9 cellular contexts compared by ENCODE assay signal in the genomic region with DNA sequence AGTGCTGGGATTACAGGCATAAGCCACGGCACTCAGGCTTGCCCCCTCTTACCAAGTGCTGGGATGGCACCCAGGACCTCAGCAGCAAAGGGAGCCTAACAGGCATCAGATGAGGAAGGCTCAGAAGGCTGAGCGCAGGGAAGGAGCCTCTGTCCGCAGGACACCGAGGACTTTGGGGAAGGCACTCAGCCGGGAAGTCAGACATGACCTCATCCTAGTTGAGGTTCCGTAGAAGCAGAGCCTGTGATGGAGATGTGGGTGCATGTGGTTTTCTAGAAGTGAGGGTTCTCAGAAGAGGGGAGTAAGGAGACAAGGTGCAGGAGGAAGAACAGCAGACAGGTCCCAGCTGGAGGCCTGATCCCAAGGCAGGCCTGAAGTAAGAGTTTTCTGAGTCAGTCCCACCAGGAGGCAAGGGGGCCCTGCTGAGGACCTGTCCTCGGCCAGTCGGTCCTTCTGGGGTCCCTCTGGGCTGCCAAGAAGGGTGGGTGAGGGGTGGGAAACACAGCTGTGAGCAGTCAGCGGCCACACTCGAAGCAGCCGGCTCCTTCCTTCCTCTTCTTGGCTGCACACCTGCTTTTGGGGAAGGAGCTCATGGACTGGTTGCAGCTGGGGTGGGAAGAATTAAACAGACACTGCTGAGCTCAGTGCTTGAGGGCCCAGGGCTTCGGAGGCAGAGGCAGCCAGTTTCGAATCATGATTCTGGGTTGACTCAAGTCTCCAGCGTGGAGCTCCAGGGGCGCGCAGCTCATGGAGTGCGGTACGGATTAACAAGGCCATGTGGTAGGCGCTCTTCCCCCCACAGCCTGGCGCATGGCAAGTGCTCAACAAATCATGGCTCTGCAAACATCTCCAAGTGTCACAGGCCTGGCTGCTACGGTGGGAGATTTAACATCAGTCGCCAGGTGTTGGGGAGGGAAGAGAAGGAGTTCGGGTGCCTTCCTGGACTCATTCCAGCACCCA. TPM values are rescaled to one million over a fixed set of nuclear protein-coding genes. Genes with fewer than 3 reads are reported as not detected.
DNase-seq lines count a peak whose midpoint lies in the region; ATAC-seq, FAIRE-seq and TF ChIP-seq lines count a peak whose summit lies in the region.
"Had no signal": no experiment of that assay in that cellular context is flagged by ENCODE, and none has a peak within 500 bp of the region (broad histone marks: within the 10 kb centered on the region; RNA-seq: fewer than 3 reads in every experiment).

No MANE protein-coding gene starts in this region.

- TF ChIP-seq POLR2A in H1 (IDR thresholded peaks at IDR 0.05; ENCODE audit: control extremely low read depth in 1 of 2, low read depth in 2 of 2, low read length in 2 of 2) = no peak

- H2BK20ac ChIP-seq in H1 (ENCODE audit: low read length) = 0 out of 2 replicates have a peak overlapping the region, but pooled peaks have one; percentile 32

- POLR2A ChIA-PET in H1 (lab: Charles Lee; ENCODE audit: partially characterized antibody) = interaction anchor here (2.8 to 4.2 kb wide), 2 partner anchors 7 to 13 kb away, joined by 7 to 23 read pairs; no protein-coding TSS in a partner anchor

- no peak overlapping the region for H3K9ac ChIP-seq in H1 (replicated peaks in 1 of 4; ENCODE audit: extremely low read depth in 1 of 4, low read depth in 3 of 4, low read length in 3 of 4)

- peak overlapping the region; percentile 88; the same call in 1 of the 2 replicates for H2BK15ac ChIP-seq in H1 (ENCODE audit: low read length)

- no peak overlapping the region for H3K56ac ChIP-seq in H1 (replicated peaks; ENCODE audit: insufficient read length, low read depth, low read length)

- H3K79me1 ChIP-seq in H1 (ENCODE audit: low read depth, low read length) = no peaks in the 10 kb centered on the region; the same call in 1 of the 2 replicates

- H3K79me2 ChIP-seq in H1 (ENCODE audit: control insufficient read depth in 1 of 2, insufficient read depth in 2 of 2, low read length in 2 of 2) = no peaks in the 10 kb centered on the region

- no peak overlapping the region for H3K4ac ChIP-seq in H1 (replicated peaks; ENCODE audit: insufficient read length, low read depth, low read length)

- H3K23ac ChIP-seq in H1 (ENCODE audit: insufficient read length) = no peak overlapping the region

- ATAC-seq in GM18519 (IDR thresholded peaks at IDR 0.05; ENCODE audit: low FRiP score, unreplicated experiment) = no peak
- ATAC-seq in HG03521 (IDR thresholded peaks at IDR 0.05; ENCODE audit: unreplicated experiment) = no peak
- ATAC-seq: gastrocnemius medialis had no signal

- no peaks in the 10 kb centered on the region for H3K36me3 Mint-ChIP-seq in osteocyte (ENCODE audit: unreplicated experiment)

- H3K4me2 ChIP-seq in H1 (ENCODE audit: insufficient read depth in 1 of 2, low read depth in 2 of 2, low read length in 2 of 2) = no peak overlapping the region

- FAIRE-seq in H1 (lab: Jason Lieb, UNC) = no peak

- no peak overlapping the region for H2BK120ac ChIP-seq in H1 (replicated peaks; ENCODE audit: low read depth, low read length)

- peak; percentile 85 for DNase-seq in DMS79 treated with DMSO at 0.1 percent for 48 hours (lab: John Stamatoyannopoulos, UW)
- DNase-seq in NOMO-1 treated with dmso at 0.1 percent for 144 hours (lab: John Stamatoyannopoulos, UW; ENCODE audit: unreplicated experiment) = peak; percentile 75
- no peak for DNase-seq in H1 (ENCODE audit: low read depth in 1 of 2, low spot score in 2 of 2)
- no peak for DNase-seq in osteocyte (ENCODE audit: extremely low spot score, unreplicated experiment)
- DNase-seq in KG1 (lab: John Stamatoyannopoulos, UW) = no peak
- no peak for DNase-seq in AG08396 (ENCODE audit: low spot score)
- DNase-seq: gastrocnemius medialis had no signal

- TF ChIP-seq RAD21 in H1 (IDR thresholded peaks at IDR 0.05 in 1 of 2, conservative IDR thresholded peaks at IDR 0.05 in 1 of 2; ENCODE audit: low read depth in 2 of 2, low read length in 2 of 2) = no peak

- no peak for TF ChIP-seq EP300 in H1 (IDR thresholded peaks at IDR 0.05; ENCODE audit: borderline replicate concordance in 1 of 2, low read depth in 2 of 2, low read length in 2 of 2)

- peaks cover 0 to 5% (median 0%) of the 10 kb centered on the region in 4 experiments; a peak in 1 of 7 replicates for H3K4me1 ChIP-seq in H1 (replicated peaks in 1 of 4; ENCODE audit: control insufficient read depth in 3 of 4, insufficient read depth in 4 of 4, low read length in 3 of 4)
- H3K4me1 ChIP-seq: gastrocnemius medialis had no signal

- H3K23me2 ChIP-seq in H1 (ENCODE audit: low read depth, low read length) = no peaks in the 10 kb centered on the region

- H3K14ac ChIP-seq in H1 (ENCODE audit: insufficient read length) = no peak overlapping the region

- H4K8ac ChIP-seq in H1 (ENCODE audit: extremely low read depth, insufficient read depth, low read length) = peak overlapping the region; percentile 71; the same call in 1 of the 2 replicates

- WGBS in H1 (ENCODE audit: extremely low coverage in 1 of 2, insufficient coverage in 1 of 2, insufficient read length in 1 of 2, insufficient replicate concordance in 2 of 2, low coverage in 1 of 2, low lambda C conversion rate in 2 of 2, missing lambda C conversion rate in 1 of 2), 2 experiments = 91% methylated on average over 22 of the region's 23 CpGs; no CpG with 5 or more reads in 1 of the 2 experiments

- H2AFZ ChIP-seq in H1 (ENCODE audit: low read length) = no peak overlapping the region

- no peaks in the 10 kb centered on the region for H3K36me3 ChIP-seq in H1 (ENCODE audit: control insufficient read depth in 2 of 4, insufficient read depth in 4 of 4, low read length in 3 of 4)
- H3K36me3 ChIP-seq: gastrocnemius medialis had no signal

- peak overlapping the region; percentile 69 for H4K91ac ChIP-seq in H1 (replicated peaks; ENCODE audit: insufficient read length, low read length)

- H3K27ac Mint-ChIP-seq in osteocyte (ENCODE audit: unreplicated experiment) = peak overlapping the region; percentile 56

- H2AK5ac ChIP-seq in H1 (ENCODE audit: low read depth, low read length) = peak overlapping the region; percentile 95

- no peaks in the 10 kb centered on the region for H3K9me3 ChIP-seq in H1 (ENCODE audit: insufficient read depth in 2 of 2, low read depth in 1 of 2, low read length in 1 of 2)
- H3K9me3 ChIP-seq: gastrocnemius medialis had no signal

- no peak overlapping the region for H3K4me3 Mint-ChIP-seq in osteocyte (ENCODE audit: unreplicated experiment)

- H3K9me3 Mint-ChIP-seq in osteocyte (ENCODE audit: unreplicated experiment) = no peaks in the 10 kb centered on the region

- H2BK12ac ChIP-seq in H1 (ENCODE audit: low read depth, low read length) = 0 out of 2 replicates have a peak overlapping the region, but pooled peaks have one; percentile 60

- H4K5ac ChIP-seq in H1 (ENCODE audit: insufficient read length, low read depth, low read length) = no peak overlapping the region

- no peaks in the 10 kb centered on the region for H3K27me3 ChIP-seq in H1 (replicated peaks in 1 of 4; ENCODE audit: control insufficient read depth in 3 of 4, extremely low read depth in 1 of 4, insufficient read depth in 3 of 4, low read length in 3 of 4)
- H3K27me3 ChIP-seq: gastrocnemius medialis had no signal

- H3K27me3 Mint-ChIP-seq in osteocyte (ENCODE audit: unreplicated experiment) = no peaks in the 10 kb centered on the region

- H3K27ac ChIP-seq in H1 (ENCODE audit: low read depth, low read length) = no peak overlapping the region
- H3K27ac ChIP-seq: gastrocnemius medialis had no signal

- no peaks in the 10 kb centered on the region for H4K20me1 ChIP-seq in H1 (replicated peaks in 1 of 2; ENCODE audit: control insufficient read depth in 1 of 2, insufficient read depth in 2 of 2, low read length in 2 of 2)

- H3K4me3 ChIP-seq in H1 (ENCODE audit: extremely low read depth in 1 of 4, insufficient read depth in 2 of 4, low read depth in 3 of 4, low read length in 4 of 4) = no peak overlapping the region
- H3K4me3 ChIP-seq: gastrocnemius medialis had no signal

- no peak for TF ChIP-seq CTCF in H1 (IDR thresholded peaks at IDR 0.05; ENCODE audit: control extremely low read depth in 1 of 3, insufficient read depth in 1 of 3, low read depth in 1 of 3, low read length in 3 of 3)
- TF ChIP-seq CTCF in osteocyte (IDR thresholded peaks at IDR 0.05) = no peak

- CTCF ChIA-PET in H1 (lab: Charles Lee; ENCODE audit: partially characterized antibody) = interaction anchor here (0.8 to 3.0 kb wide), 5 partner anchors 12 to 96 kb away, joined by 3 to 11 read pairs (median 3); no protein-coding TSS in a partner anchor

- H3K4me1 Mint-ChIP-seq in osteocyte (ENCODE audit: unreplicated experiment) = peaks cover 85% of the 10 kb centered on the region

- H3K18ac ChIP-seq in H1 (ENCODE audit: extremely low read depth, low read length) = no peak overlapping the region

- H2BK5ac ChIP-seq in H1 (ENCODE audit: low read depth, low read length) = no peak overlapping the region; the same call in 1 of the 2 replicates

TF ChIP-seq in H1, 55 proteins besides CTCF, POLR2A, EP300 and RAD21 (continues in another document):
- TF ChIP-seq KDM5A (IDR thresholded peaks at IDR 0.05; ENCODE audit: low read length) (no peak), SIRT6 (IDR thresholded peaks at IDR 0.05; ENCODE audit: low read length) (no peak), PHF8 (conservative IDR thresholded peaks at IDR 0.05; ENCODE audit: low read depth, low read length) (no peak), CTBP2 (IDR thresholded peaks at IDR 0.05; ENCODE audit: borderline replicate concordance, insufficient read depth, insufficient read length, low read length) (no peak), CREB1 (IDR thresholded peaks at IDR 0.05) (no peak)

RNA-seq across cellular contexts. Expression of a gene that starts 38.9 kb away (rescaled TPM):
- total RNA-seq in H1 (2021; fragmentation: NEBNext Ultra II Directional; extraction: Animal tissue kit (Norgen Biotek cat#: 25700)) = 60.6 and 66.9 TPM in 2 replicates
- 37.4 and 53.4 TPM in 2 replicates for polyA plus RNA-seq in H1 (2011; rRNA removed)
- 52.8 TPM for polyA plus RNA-seq in H1 (2011; cell fraction: cytosol; rRNA removed)
- polyA plus RNA-seq in H1 (2011; cell fraction: nucleus; rRNA removed) = 43.9 TPM
- polyA plus RNA-seq in H1 (2012, experiment 1 of 2) = 51.0 to 60.1 TPM (median 55.9 TPM) in 4 replicates
- polyA plus RNA-seq in H1 (2012, experiment 2 of 2) = 48.7 TPM
- 34.2 TPM for polyA plus RNA-seq in H1 (2013, experiment 1 of 2)
- 39.2 TPM for polyA plus RNA-seq in H1 (2013, experiment 2 of 2)
- polyA minus RNA-seq in H1 (2011; rRNA and poly(A)+ RNA removed) = 33.4 and 34.6 TPM in 2 replicates
- 23.3 TPM for polyA minus RNA-seq in H1 (2011; cell fraction: cytosol; rRNA and poly(A)+ RNA removed)
- 24.7 TPM for polyA minus RNA-seq in H1 (2011; cell fraction: nucleus; rRNA and poly(A)+ RNA removed)
- total RNA-seq in osteocyte = 23.4 and 24.0 TPM in 2 replicates

RNA-seq across cellular contexts. Expression of a gene that starts 42.6 kb away (rescaled TPM):
- total RNA-seq in H1 (2021; fragmentation: NEBNext Ultra II Directional; extraction: Animal tissue kit (Norgen Biotek cat#: 25700)) = 160 and 165 TPM in 2 replicates
- 205 and 315 TPM in 2 replicates for polyA plus RNA-seq in H1 (2011; rRNA removed)
- polyA plus RNA-seq in H1 (2011; cell fraction: cytosol; rRNA removed) = 150 TPM
- polyA plus RNA-seq in H1 (2011; cell fraction: nucleus; rRNA removed) = 185 TPM
- 80.9 to 155 TPM (median 121 TPM) in 4 replicates for polyA plus RNA-seq in H1 (2012, experiment 1 of 2)
- polyA plus RNA-seq in H1 (2012, experiment 2 of 2) = 82.5 TPM
- 77.3 TPM for polyA plus RNA-seq in H1 (2013, experiment 1 of 2)
- polyA plus RNA-seq in H1 (2013, experiment 2 of 2) = 80.0 TPM
- 140 and 174 TPM in 2 replicates for polyA minus RNA-seq in H1 (2011; rRNA and poly(A)+ RNA removed)
- 85.9 TPM for polyA minus RNA-seq in H1 (2011; cell fraction: cytosol; rRNA and poly(A)+ RNA removed)
- 78.8 TPM for polyA minus RNA-seq in H1 (2011; cell fraction: nucleus; rRNA and poly(A)+ RNA removed)
- total RNA-seq in osteocyte = 179 and 189 TPM in 2 replicates

Comparison
In these comparisons a context has a peak if more than half of its experiments do, and no peak if none do; other contexts are left out.
1. DNase-seq: peak in DMS79 treated with DMSO at 0.1 percent for 48 hours (single experiment) and NOMO-1 treated with dmso at 0.1 percent for 144 hours (single experiment); none in H1 (0 of 2), osteocyte (single experiment), KG1 (single experiment) and AG08396 (single experiment).